8 cellular contexts compared by ENCODE assay signal in genomic region chr13:101289764-101290163, GRCh38.
A peak's percentile ranks its signal among the peaks of the same experiment; 100 is the strongest.
DNase-seq lines count a peak whose midpoint lies in the region; ATAC-seq, FAIRE-seq and TF ChIP-seq lines count a peak whose summit lies in the region.
"Had no signal": no experiment of that assay in that cellular context is flagged by ENCODE, and none has a peak within 500 bp of the region (broad histone marks: within the 10 kb centered on the region; RNA-seq: fewer than 3 reads in every experiment).

No MANE protein-coding gene starts in this region.

- DNase-seq in NCI-H2196 treated with DMSO at 0.1 percent for 48 hours (lab: John Stamatoyannopoulos, UW; ENCODE audit: unreplicated experiment) (peak; percentile 14), dorsolateral prefrontal cortex (peak; percentile 21 to 82 (median 72)), posterior cingulate gyrus (peak; percentile 18 to 94 (median 70)), NOMO-1 treated with DMSO at 0.1 percent for 48 hours (lab: John Stamatoyannopoulos, UW; ENCODE audit: unreplicated experiment) (no peak), HTR-8/SVneo (ENCODE audit: insufficient read length, low spot score) (no peak), T-helper 9 cell (no peak)
- DNase-seq: activated B cell treated with CpG ODN at 0.5 μM for 24 hours had no signal

- intact Hi-C loops in dorsolateral prefrontal cortex (cut with DNase I), result no loop called here
- intact Hi-C loops in posterior cingulate gyrus (cut with DNase I), result no loop called here

- H3K4me3 ChIP-seq in dorsolateral prefrontal cortex, result no peak overlapping the region

- no peak overlapping the region for H3K27ac ChIP-seq in dorsolateral prefrontal cortex

- FAIRE-seq in HTR-8/SVneo (lab: Jason Lieb, UNC), result no peak

- ATAC-seq in HG02885 (IDR thresholded peaks at IDR 0.05; ENCODE audit: poor library complexity, unreplicated experiment), result peak; percentile 48

- H3K27me3 ChIP-seq in dorsolateral prefrontal cortex, result no peaks in the 10 kb centered on the region

- no peak for TF ChIP-seq CTCF in dorsolateral prefrontal cortex (IDR thresholded peaks at IDR 0.05 in 54 of 56, conservative IDR thresholded peaks at IDR 0.05 in 2 of 56; ENCODE audit: low read depth in 1 of 56, partially characterized antibody in 56 of 56)

Comparison
In these comparisons a context has a peak if more than half of its experiments do, and no peak if none do; other contexts are left out.
1. DNase-seq: peak in NCI-H2196 treated with DMSO at 0.1 percent for 48 hours (single experiment), dorsolateral prefrontal cortex (10 of 10) and posterior cingulate gyrus (10 of 10); none in NOMO-1 treated with DMSO at 0.1 percent for 48 hours (single experiment), HTR-8/SVneo (single experiment) and T-helper 9 cell (single experiment).